In the genomic region with DNA sequence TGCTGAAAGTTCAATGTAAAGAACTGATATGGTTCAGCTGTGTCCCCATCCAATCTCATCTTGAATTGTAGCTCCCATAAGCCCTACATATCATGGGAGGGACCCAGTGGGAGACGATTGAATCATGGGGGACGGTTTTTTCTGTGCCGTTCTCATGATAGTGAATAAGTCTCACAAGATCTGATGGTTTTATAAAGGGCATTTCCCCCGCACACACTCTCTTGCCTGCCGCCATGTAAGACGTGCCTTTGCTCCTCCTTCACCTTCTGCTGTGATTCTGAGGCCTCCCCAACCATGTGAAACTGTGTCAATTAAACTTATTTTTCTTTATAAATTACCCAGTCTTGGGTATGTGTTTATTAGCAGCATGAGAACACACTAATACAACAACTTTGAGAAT, we compare ENCODE assay signal across 17 cellular contexts.
A peak's percentile ranks its signal among the peaks of the same experiment; 100 is the strongest.
DNase-seq lines count a peak whose midpoint lies in the region; ATAC-seq and TF ChIP-seq lines count a peak whose summit lies in the region.
"Had no signal": no experiment of that assay in that cellular context is flagged by ENCODE, and none has a peak within 500 bp of the region (broad histone marks: within the 10 kb centered on the region; RNA-seq: fewer than 3 reads in every experiment).

No MANE protein-coding gene starts in this region.

- no peak for DNase-seq in mesenchymal stem cell
- DNase-seq in vagina (ENCODE audit: extremely low spot score in 2 of 2), result no peak
- DNase-seq in activated T-helper 2 cell treated with anti-CD3 and anti-CD28 coated beads, Interferon-gamma antibody, Interleukin-2, Interleukin-4, amounts not matched to agents 10 μg/mL and 5 μg/mL and 100 μg/mL, durations not matched to agents 14 hours and 24 hours and 36 hours (ENCODE audit: low spot score), result no peak
- DNase-seq in stimulated activated effector memory CD8-positive, alpha-beta T cell treated with anti-CD3 and anti-CD28 coated beads, Interleukin-12 subunit alpha, Interleukin-12 subunit beta, amount 100 ng/mL, for 72 hours (ENCODE audit: low spot score in 2 of 2), result no peak
- DNase-seq: C1 segment of cervical spinal cord; CD4-positive, alpha-beta T cell; CD8-positive, alpha-beta memory T cell; DMS79; EL; GDM1; GOT3; H7; HCEC 1CT had no signal

- no peak for TF ChIP-seq POLR2A in vagina (IDR thresholded peaks at IDR 0.05)

- 93% methylated on average over 6 of the region's 6 CpGs for WGBS in mesenchymal stem cell

- H2BK5ac ChIP-seq in mesenchymal stem cell (ENCODE audit: low read depth, low read length, poor library complexity, severe bottlenecking), result no peak overlapping the region

- H3K4me1 Mint-ChIP-seq in dendritic cell treated with granulocyte-macrophage colony-stimulating factor and Interleukin-4, amounts not matched to agents 40 ng/mL and 50 ng/mL, for 4 days (ENCODE audit: low read depth), result no peaks in the 10 kb centered on the region
- peaks cover 13% of the 10 kb centered on the region for H3K4me1 Mint-ChIP-seq in activated T-helper 2 cell treated with anti-CD3 and anti-CD28 coated beads, Interferon-gamma antibody, Interleukin-2, Interleukin-4, amounts not matched to agents 10 μg/mL and 5 μg/mL and 100 μg/mL, durations not matched to agents 14 hours and 24 hours and 36 hours (ENCODE audit: low read depth)
- peaks cover 6% of the 10 kb centered on the region for H3K4me1 Mint-ChIP-seq in stimulated activated effector memory CD8-positive, alpha-beta T cell treated with anti-CD3 and anti-CD28 coated beads, Interleukin-12 subunit alpha, Interleukin-12 subunit beta, amount 100 ng/mL, for 72 hours
- H3K4me1 Mint-ChIP-seq: CD8-positive, alpha-beta memory T cell had no signal

- H4K8ac ChIP-seq in mesenchymal stem cell (ENCODE audit: low read length), result no peak overlapping the region

- H2AK5ac ChIP-seq in mesenchymal stem cell (ENCODE audit: low read length, severe bottlenecking), result peak overlapping the region; percentile 94

- no peak overlapping the region for H2BK12ac ChIP-seq in mesenchymal stem cell (ENCODE audit: low read length in 2 of 2)

- H3K9ac ChIP-seq in mesenchymal stem cell (ENCODE audit: low read length), result no peak overlapping the region

- no peak overlapping the region for H2BK120ac ChIP-seq in mesenchymal stem cell (ENCODE audit: low read depth, low read length)

- H2BK15ac ChIP-seq in mesenchymal stem cell (ENCODE audit: low read depth, poor library complexity, severe bottlenecking), result no peak overlapping the region

- peaks cover 26% of the 10 kb centered on the region for H3K9me3 Mint-ChIP-seq in dendritic cell treated with granulocyte-macrophage colony-stimulating factor and Interleukin-4, amounts not matched to agents 40 ng/mL and 50 ng/mL, for 4 days
- H3K9me3 Mint-ChIP-seq in activated T-helper 2 cell treated with anti-CD3 and anti-CD28 coated beads, Interferon-gamma antibody, Interleukin-2, Interleukin-4, amounts not matched to agents 10 μg/mL and 5 μg/mL and 100 μg/mL, durations not matched to agents 14 hours and 24 hours and 36 hours, result peaks cover 18% of the 10 kb centered on the region
- H3K9me3 Mint-ChIP-seq in stimulated activated effector memory CD8-positive, alpha-beta T cell treated with anti-CD3 and anti-CD28 coated beads, Interleukin-12 subunit alpha, Interleukin-12 subunit beta, amount 100 ng/mL, for 72 hours, result peaks cover 4% of the 10 kb centered on the region

- H3K4ac ChIP-seq in mesenchymal stem cell (ENCODE audit: low read depth in 1 of 2, low read length in 2 of 2), result no peak overlapping the region

- no peak overlapping the region for H2AFZ ChIP-seq in mesenchymal stem cell (ENCODE audit: low read depth, low read length)

- H3K4me3 ChIP-seq in mesenchymal stem cell (ENCODE audit: insufficient read depth in 1 of 2, low read depth in 1 of 2, low read length in 2 of 2) (no peak overlapping the region), vagina (no peak overlapping the region)
- H3K4me3 ChIP-seq: GM12878 had no signal

- no peak overlapping the region for H3K4me3 Mint-ChIP-seq in dendritic cell treated with granulocyte-macrophage colony-stimulating factor and Interleukin-4, amounts not matched to agents 40 ng/mL and 50 ng/mL, for 4 days
- H3K4me3 Mint-ChIP-seq in activated T-helper 2 cell treated with anti-CD3 and anti-CD28 coated beads, Interferon-gamma antibody, Interleukin-2, Interleukin-4, amounts not matched to agents 10 μg/mL and 5 μg/mL and 100 μg/mL, durations not matched to agents 14 hours and 24 hours and 36 hours (ENCODE audit: low read depth), result no peak overlapping the region
- no peak overlapping the region for H3K4me3 Mint-ChIP-seq in stimulated activated effector memory CD8-positive, alpha-beta T cell treated with anti-CD3 and anti-CD28 coated beads, Interleukin-12 subunit alpha, Interleukin-12 subunit beta, amount 100 ng/mL, for 72 hours
- H3K4me3 Mint-ChIP-seq: CD4-positive, alpha-beta T cell; CD8-positive, alpha-beta memory T cell had no signal

- no peak overlapping the region for H3K14ac ChIP-seq in mesenchymal stem cell (ENCODE audit: low read length in 2 of 2)

- H3K23ac ChIP-seq in mesenchymal stem cell (ENCODE audit: low read length in 2 of 2), result no peak overlapping the region

- H3K27ac ChIP-seq in VCaP (peak overlapping the region; percentile 82), mesenchymal stem cell (ENCODE audit: low read length, poor library complexity, severe bottlenecking) (peak overlapping the region; percentile 85), vagina (peak overlapping the region; percentile 77)

- H3K27me3 ChIP-seq in mesenchymal stem cell (ENCODE audit: control insufficient read depth in 1 of 2, insufficient read depth in 1 of 2, low read length in 2 of 2) (no peaks in the 10 kb centered on the region), vagina (no peaks in the 10 kb centered on the region)

- H3K36me3 ChIP-seq in mesenchymal stem cell (ENCODE audit: control insufficient read depth in 1 of 2, insufficient read depth in 2 of 2, low read depth in 1 of 2, low read length in 2 of 2) (peaks cover 0 to 3% of the 10 kb centered on the region in 2 experiments), vagina (no peaks in the 10 kb centered on the region)

- no peaks in the 10 kb centered on the region for H3K79me1 ChIP-seq in mesenchymal stem cell (replicated peaks; ENCODE audit: low read length, poor library complexity, severe bottlenecking)

- no peak for ATAC-seq in HG03432 (IDR thresholded peaks at IDR 0.05; ENCODE audit: unreplicated experiment)
- ATAC-seq in stimulated activated effector memory CD8-positive, alpha-beta T cell treated with anti-CD3 and anti-CD28 coated beads, Interleukin-12 subunit alpha, Interleukin-12 subunit beta, amount 100 ng/mL, for 72 hours, result no peak
- ATAC-seq: GM12878 had no signal

- H3K27me3 Mint-ChIP-seq in dendritic cell treated with granulocyte-macrophage colony-stimulating factor and Interleukin-4, amounts not matched to agents 40 ng/mL and 50 ng/mL, for 4 days, result no peaks in the 10 kb centered on the region
- no peaks in the 10 kb centered on the region for H3K27me3 Mint-ChIP-seq in activated T-helper 2 cell treated with anti-CD3 and anti-CD28 coated beads, Interferon-gamma antibody, Interleukin-2, Interleukin-4, amounts not matched to agents 10 μg/mL and 5 μg/mL and 100 μg/mL, durations not matched to agents 14 hours and 24 hours and 36 hours (ENCODE audit: low read depth)

- no peaks in the 10 kb centered on the region for H3K36me3 Mint-ChIP-seq in dendritic cell treated with granulocyte-macrophage colony-stimulating factor and Interleukin-4, amounts not matched to agents 40 ng/mL and 50 ng/mL, for 4 days (ENCODE audit: low read depth)
- H3K36me3 Mint-ChIP-seq in activated T-helper 2 cell treated with anti-CD3 and anti-CD28 coated beads, Interferon-gamma antibody, Interleukin-2, Interleukin-4, amounts not matched to agents 10 μg/mL and 5 μg/mL and 100 μg/mL, durations not matched to agents 14 hours and 24 hours and 36 hours (ENCODE audit: low read depth), result peaks cover 6% of the 10 kb centered on the region
- no peaks in the 10 kb centered on the region for H3K36me3 Mint-ChIP-seq in stimulated activated effector memory CD8-positive, alpha-beta T cell treated with anti-CD3 and anti-CD28 coated beads, Interleukin-12 subunit alpha, Interleukin-12 subunit beta, amount 100 ng/mL, for 72 hours

- H3K27ac Mint-ChIP-seq in dendritic cell treated with granulocyte-macrophage colony-stimulating factor and Interleukin-4, amounts not matched to agents 40 ng/mL and 50 ng/mL, for 4 days, result peak overlapping the region; percentile 5
- no peak overlapping the region for H3K27ac Mint-ChIP-seq in activated T-helper 2 cell treated with anti-CD3 and anti-CD28 coated beads, Interferon-gamma antibody, Interleukin-2, Interleukin-4, amounts not matched to agents 10 μg/mL and 5 μg/mL and 100 μg/mL, durations not matched to agents 14 hours and 24 hours and 36 hours
- no peak overlapping the region for H3K27ac Mint-ChIP-seq in stimulated activated effector memory CD8-positive, alpha-beta T cell treated with anti-CD3 and anti-CD28 coated beads, Interleukin-12 subunit alpha, Interleukin-12 subunit beta, amount 100 ng/mL, for 72 hours
- H3K27ac Mint-ChIP-seq: CD4-positive, alpha-beta T cell; CD8-positive, alpha-beta memory T cell had no signal

- no peak overlapping the region for H4K91ac ChIP-seq in mesenchymal stem cell (ENCODE audit: low read length)

- intact Hi-C loops in dendritic cell treated with granulocyte-macrophage colony-stimulating factor and Interleukin-4, amounts not matched to agents 40 ng/mL and 50 ng/mL, for 4 days (cut with micrococcal nuclease), result no loop called here
- intact Hi-C loops in vagina (cut with DNase I), result no loop called here
- intact Hi-C loops in activated T-helper 2 cell treated with anti-CD3 and anti-CD28 coated beads, Interferon-gamma antibody, Interleukin-2, Interleukin-4, amounts not matched to agents 10 μg/mL and 5 μg/mL and 100 μg/mL, durations not matched to agents 14 hours and 24 hours and 36 hours (cut with micrococcal nuclease), result no loop called here

- H3K4me2 ChIP-seq in mesenchymal stem cell (ENCODE audit: low read length, poor library complexity, severe bottlenecking), result no peak overlapping the region

- H3K4me1 ChIP-seq in mesenchymal stem cell (ENCODE audit: control insufficient read depth, insufficient read depth, low read depth, low read length) (peaks cover 14% of the 10 kb centered on the region), vagina (peaks cover 30% of the 10 kb centered on the region)

- TF ChIP-seq CTCF in VCaP (conservative IDR thresholded peaks at IDR 0.05) (no peak), vagina (IDR thresholded peaks at IDR 0.05) (no peak)

- no peak overlapping the region for H3K18ac ChIP-seq in mesenchymal stem cell (ENCODE audit: low read depth in 1 of 2, low read length in 2 of 2)

- H3K9me3 ChIP-seq in mesenchymal stem cell (ENCODE audit: control insufficient read depth, low read length) (peaks cover 6% of the 10 kb centered on the region), vagina (no peaks in the 10 kb centered on the region)
